ENCODE assay signal across 8 cellular contexts in genomic region chr4:48340276-48340904, GRCh38. TPM values are rescaled to one million over a fixed set of nuclear protein-coding genes. Genes with fewer than 3 reads are reported as not detected.
A peak's percentile ranks its signal among the peaks of the same experiment; 100 is the strongest.
DNase-seq lines count a peak whose midpoint lies in the region; ATAC-seq and TF ChIP-seq lines count a peak whose summit lies in the region.

No MANE protein-coding gene starts in this region.

- H3K4me1 ChIP-seq in left lung, result peaks cover 10 to 40% of the 10 kb centered on the region in 2 donors

- H3K4me3 ChIP-seq in HFF-Myc (replicated peaks; ENCODE audit: low read depth, low read length), result peak overlapping the region; percentile 54
- peak overlapping the region; percentile 24 to 96 for H3K4me3 ChIP-seq in left lung

- H3K4me1 Mint-ChIP-seq in stimulated activated naive CD8-positive, alpha-beta T cell treated with anti-CD3 and anti-CD28 coated beads, Interleukin-15, amount 100 ng/mL, for 72 hours, result peaks cover 57% of the 10 kb centered on the region

- DNase-seq in EH (ENCODE audit: low read depth) (peak; percentile 81), HFF-Myc (ENCODE audit: extremely low read depth, low read depth) (peak; percentile 37), RPMI7951 (ENCODE audit: low read depth) (peak; percentile 59), cerebellum (ENCODE audit: low spot score) (peak; percentile 4), left lung (no peak), NCI-H2227 (lab: John Stamatoyannopoulos, UW; ENCODE audit: unreplicated experiment) (no peak), SKM-1 (lab: John Stamatoyannopoulos, UW; ENCODE audit: unreplicated experiment) (no peak)
- DNase-seq in stimulated activated naive CD8-positive, alpha-beta T cell treated with anti-CD3 and anti-CD28 coated beads, Interleukin-15, amount 100 ng/mL, for 72 hours, result no peak

- no peaks in the 10 kb centered on the region for H3K36me3 ChIP-seq in left lung

- H3K4me3 Mint-ChIP-seq in stimulated activated naive CD8-positive, alpha-beta T cell treated with anti-CD3 and anti-CD28 coated beads, Interleukin-15, amount 100 ng/mL, for 72 hours, result peak overlapping the region; percentile 98 to 99

- H3K9me3 Mint-ChIP-seq in stimulated activated naive CD8-positive, alpha-beta T cell treated with anti-CD3 and anti-CD28 coated beads, Interleukin-15, amount 100 ng/mL, for 72 hours, result no peaks in the 10 kb centered on the region

- no peaks in the 10 kb centered on the region for H3K9me3 ChIP-seq in left lung

- H3K27me3 Mint-ChIP-seq in stimulated activated naive CD8-positive, alpha-beta T cell treated with anti-CD3 and anti-CD28 coated beads, Interleukin-15, amount 100 ng/mL, for 72 hours, result no peaks in the 10 kb centered on the region

- H3K27me3 ChIP-seq in left lung, result no peaks in the 10 kb centered on the region

- TF ChIP-seq CTCF in HFF-Myc (IDR thresholded peaks at IDR 0.05; ENCODE audit: low read depth, low read length, missing control alignments), result no peak
- no peak for TF ChIP-seq CTCF in left lung (IDR thresholded peaks at IDR 0.05)

- H3K27ac ChIP-seq in left lung, result peak overlapping the region; percentile 97 to 99

- intact Hi-C loops in left lung (cut with DNase I), result no loop called here

- peak; percentile 29 for ATAC-seq in left lung
- ATAC-seq in stimulated activated naive CD8-positive, alpha-beta T cell treated with anti-CD3 and anti-CD28 coated beads, Interleukin-15, amount 100 ng/mL, for 72 hours, result no peak

- peak overlapping the region; percentile 98 to 99 for H3K27ac Mint-ChIP-seq in stimulated activated naive CD8-positive, alpha-beta T cell treated with anti-CD3 and anti-CD28 coated beads, Interleukin-15, amount 100 ng/mL, for 72 hours

RNA-seq across cellular contexts. Expression of gene SLAIN2, which starts 0.9 kb away (rescaled TPM):
- 62.2 and 68.0 TPM in 2 replicates for total RNA-seq in RPMI7951 (2014; rRNA removed; shearing (Covaris generic))
- total RNA-seq in cerebellum (85.7 TPM), left lung (10 to 100 TPM; 82.1 to 87.0 TPM)

Comparison
In these comparisons a context has a peak if more than half of its experiments do, and no peak if none do; other contexts are left out.
1. DNase-seq: peak in EH (single experiment), HFF-Myc (single experiment), RPMI7951 (single experiment) and cerebellum (single experiment); none in left lung (0 of 2), stimulated activated naive CD8-positive, alpha-beta T cell treated with anti-CD3 and anti-CD28 coated beads, Interleukin-15, amount 100 ng/mL, for 72 hours (0 of 2), NCI-H2227 (single experiment) and SKM-1 (single experiment).